In genomic region chr2:241478166-241478565, GRCh38 we compare ENCODE assay signal across 33 cellular contexts. TPM values are rescaled to one million over a fixed set of nuclear protein-coding genes. Genes with fewer than 3 reads are reported as not detected.
DNase-seq lines count a peak whose midpoint lies in the region; ATAC-seq, FAIRE-seq and TF ChIP-seq lines count a peak whose summit lies in the region.
"Had no signal": no experiment of that assay in that cellular context is flagged by ENCODE, and none has a peak within 500 bp of the region (broad histone marks: within the 10 kb centered on the region; RNA-seq: fewer than 3 reads in every experiment).

No MANE protein-coding gene starts in this region.

- no peaks in the 10 kb centered on the region for H3K4me1 Mint-ChIP-seq in natural killer cell treated with Interleukin-12 subunit alpha and Interleukin-12 subunit beta and Interleukin-15 and Interleukin-18, amount 100 ng/mL, for 72 hours (ENCODE audit: low read depth in 2 of 2)
- no peaks in the 10 kb centered on the region for H3K4me1 Mint-ChIP-seq in natural killer cell
- H3K4me1 Mint-ChIP-seq: B cell; CD14-positive monocyte; CD4-positive, alpha-beta memory T cell; CD4-positive, CD25-positive, alpha-beta regulatory T cell; CD8-positive, alpha-beta memory T cell had no signal

- ATAC-seq in natural killer cell treated with Interleukin-12 subunit alpha and Interleukin-12 subunit beta and Interleukin-15 and Interleukin-18, amount 100 ng/mL, for 72 hours: no peak
- ATAC-seq in natural killer cell: no peak
- ATAC-seq in pancreas: no peak
- ATAC-seq: A549; CD8-positive, alpha-beta T cell had no signal

- TF ChIP-seq CTCF in natural killer cell (IDR thresholded peaks at IDR 0.05) (no peak), spleen (IDR thresholded peaks at IDR 0.05 in 8 of 11, conservative IDR thresholded peaks at IDR 0.05 in 3 of 11) (no peak), pancreas (IDR thresholded peaks at IDR 0.05) (no peak)

- 90 to 95% (median 94%) methylated on average over 8 of the region's 8 CpGs for WGBS in spleen, 5 donors
- WGBS in pancreas, 2 donors: 90 to 97% methylated on average over 8 of the region's 8 CpGs

- H3K36me3 ChIP-seq in spleen: peaks cover 0 to 48% (median 17%) of the 10 kb centered on the region in 6 donors
- H3K36me3 ChIP-seq in pancreas: peaks cover 0 to 11% (median 5%) of the 10 kb centered on the region in 3 donors
- H3K36me3 ChIP-seq: BE2C had no signal

- peak; percentile 41 for DNase-seq in natural killer cell treated with Interleukin-12 subunit alpha and Interleukin-12 subunit beta and Interleukin-15 and Interleukin-18, amount 100 ng/mL, for 72 hours (ENCODE audit: low spot score)
- DNase-seq in natural killer cell: no peak
- peak; percentile 25 for DNase-seq in spleen
- DNase-seq in pancreas: no peak
- DNase-seq: 8988T; ACHN; AML-193; BE2C; C1 segment of cervical spinal cord; Caco-2; Calu3; CD4-positive, alpha-beta memory T cell; CD4-positive, alpha-beta T cell; CD4-positive, CD25-positive, alpha-beta regulatory T cell; CD8-positive, alpha-beta memory T cell; CD8-positive, alpha-beta T cell; COR-L47; DMS 273 treated with DMSO at 0.1 percent for 48 hours; DMS153; DMS53; DMS79; DMS79 treated with DMSO at 0.1 percent for 48 hours; DND-41; EL had no signal

- H3K27me3 ChIP-seq in spleen (replicated peaks in 1 of 7) (no peaks in the 10 kb centered on the region), pancreas (no peaks in the 10 kb centered on the region)
- H3K27me3 ChIP-seq: BE2C; BLaER1; BLaER1 treated with 17β-estradiol and CSF1 and Interleukin-3, amounts not matched to agents 10 nM and 100 nM had no signal

- no peak overlapping the region for H3K4me3 Mint-ChIP-seq in natural killer cell treated with Interleukin-12 subunit alpha and Interleukin-12 subunit beta and Interleukin-15 and Interleukin-18, amount 100 ng/mL, for 72 hours
- H3K4me3 Mint-ChIP-seq in natural killer cell: no peak overlapping the region
- H3K4me3 Mint-ChIP-seq: B cell; CD14-positive monocyte; CD4-positive, alpha-beta memory T cell; CD4-positive, alpha-beta T cell; CD4-positive, CD25-positive, alpha-beta regulatory T cell; CD8-positive, alpha-beta memory T cell; CD8-positive, alpha-beta T cell had no signal

- intact Hi-C loops in natural killer cell (cut with micrococcal nuclease): no loop called here
- intact Hi-C loops in spleen (cut with DNase I; ENCODE audit: low total_unique reads): no loop called here
- intact Hi-C loops in pancreas (cut with DNase I): no loop called here

- no peak for TF ChIP-seq POLR2A in spleen (IDR thresholded peaks at IDR 0.05)

- no peaks in the 10 kb centered on the region for H3K9me3 Mint-ChIP-seq in natural killer cell treated with Interleukin-12 subunit alpha and Interleukin-12 subunit beta and Interleukin-15 and Interleukin-18, amount 100 ng/mL, for 72 hours
- H3K9me3 Mint-ChIP-seq in natural killer cell: no peaks in the 10 kb centered on the region
- H3K9me3 Mint-ChIP-seq: CD4-positive, alpha-beta memory T cell; CD4-positive, alpha-beta T cell; CD4-positive, CD25-positive, alpha-beta regulatory T cell; CD8-positive, alpha-beta memory T cell; CD8-positive, alpha-beta T cell had no signal

- peaks cover 0 to 2% of the 10 kb centered on the region in 2 donors for H3K27me3 Mint-ChIP-seq in natural killer cell treated with Interleukin-12 subunit alpha and Interleukin-12 subunit beta and Interleukin-15 and Interleukin-18, amount 100 ng/mL, for 72 hours
- peaks cover under 1 to 2% of the 10 kb centered on the region in 2 donors for H3K27me3 Mint-ChIP-seq in natural killer cell (ENCODE audit: low read depth in 2 of 2)
- H3K27me3 Mint-ChIP-seq: B cell; CD4-positive, alpha-beta memory T cell; CD4-positive, CD25-positive, alpha-beta regulatory T cell had no signal

- H3K27ac ChIP-seq in spleen (no peak overlapping the region), pancreas (no peak overlapping the region)
- H3K27ac ChIP-seq: 22Rv1; A549; BLaER1; BLaER1 treated with 17β-estradiol and CSF1 and Interleukin-3, amounts not matched to agents 10 nM and 100 nM; C4-2B had no signal

- H3K9me3 ChIP-seq in spleen (no peaks in the 10 kb centered on the region), pancreas (no peaks in the 10 kb centered on the region)
- H3K9me3 ChIP-seq: A549; BE2C; BLaER1; BLaER1 treated with 17β-estradiol and CSF1 and Interleukin-3, amounts not matched to agents 10 nM and 100 nM; Caco-2 had no signal

- no peak for FAIRE-seq in pancreas (lab: Jason Lieb, UNC)
- FAIRE-seq: A204.1, A549, D721Med had no signal

- H3K4me3 ChIP-seq in spleen: no peak overlapping the region
- no peak overlapping the region for H3K4me3 ChIP-seq in pancreas
- H3K4me3 ChIP-seq: A549; BLaER1; BLaER1 treated with 17β-estradiol and CSF1 and Interleukin-3, amounts not matched to agents 10 nM and 100 nM had no signal

- no peak overlapping the region for H3K27ac Mint-ChIP-seq in natural killer cell treated with Interleukin-12 subunit alpha and Interleukin-12 subunit beta and Interleukin-15 and Interleukin-18, amount 100 ng/mL, for 72 hours
- H3K27ac Mint-ChIP-seq in natural killer cell: no peak overlapping the region
- H3K27ac Mint-ChIP-seq: B cell; CD14-positive monocyte; CD4-positive, alpha-beta memory T cell; CD4-positive, alpha-beta T cell; CD8-positive, alpha-beta memory T cell; CD8-positive, alpha-beta T cell had no signal

- no peaks in the 10 kb centered on the region for H3K4me1 ChIP-seq in spleen
- no peaks in the 10 kb centered on the region for H3K4me1 ChIP-seq in pancreas
- H3K4me1 ChIP-seq: A549, BE2C, BLaER1, Caco-2 had no signal

- H3K36me3 Mint-ChIP-seq in natural killer cell treated with Interleukin-12 subunit alpha and Interleukin-12 subunit beta and Interleukin-15 and Interleukin-18, amount 100 ng/mL, for 72 hours: no peaks in the 10 kb centered on the region
- H3K36me3 Mint-ChIP-seq in natural killer cell: no peaks in the 10 kb centered on the region
- H3K36me3 Mint-ChIP-seq: CD14-positive monocyte; CD4-positive, CD25-positive, alpha-beta regulatory T cell had no signal

RNA-seq across cellular contexts. Expression of gene STK25, which starts 30.2 kb away (rescaled TPM):
- 100 to 1,000 TPM; 110 to 169 TPM for total RNA-seq in natural killer cell treated with Interleukin-12 subunit alpha and Interleukin-12 subunit beta and Interleukin-15 and Interleukin-18, amount 100 ng/mL, for 72 hours
- total RNA-seq in natural killer cell (100 to 1,000 TPM; 110 to 140 (median 135) TPM), spleen (100 to 1,000 TPM; 127 to 217 (median 167) TPM), pancreas (100 to 1,000 TPM in 1 of 6 donors, 10 to 100 TPM in 5; 60.6 to 103 (median 71.7) TPM)
- polyA plus RNA-seq in spleen (100 to 1,000 TPM; 133 to 254 (median 213) TPM), pancreas (100 to 1,000 TPM; 265 to 282 TPM)

Comparison
In these comparisons a context has a peak if more than half of its experiments do, and no peak if none do; other contexts are left out.
1. DNase-seq: peak in natural killer cell treated with Interleukin-12 subunit alpha and Interleukin-12 subunit beta and Interleukin-15 and Interleukin-18, amount 100 ng/mL, for 72 hours (single experiment) and spleen (single experiment); none in natural killer cell (single experiment) and pancreas (0 of 6).